8 cellular contexts compared by ENCODE assay signal in genomic region chr10:87083576-87084290, GRCh38. TPM values are rescaled to one million over a fixed set of nuclear protein-coding genes. Genes with fewer than 3 reads are reported as not detected.
DNase-seq lines count a peak whose midpoint lies in the region; ATAC-seq and TF ChIP-seq lines count a peak whose summit lies in the region.
"Not testable (repeated sequence)": the region's sequence is repeated elsewhere in the genome, so short reads cannot be mapped to it uniquely, and the experiment has no call there.

No MANE protein-coding gene starts in this region.

- not testable (repeated sequence) for H3K27me3 Mint-ChIP-seq in CD4-positive, alpha-beta T cell; memory B cell

- peak; percentile 81 for ATAC-seq in CD4-positive, alpha-beta T cell (ENCODE audit: poor library complexity)
- ATAC-seq in GM21723 (IDR thresholded peaks at IDR 0.05; ENCODE audit: unreplicated experiment) (peak; percentile 20), HG03460 (IDR thresholded peaks at IDR 0.05; ENCODE audit: unreplicated experiment) (peak; percentile 55), memory B cell (ENCODE audit: low read depth) (peak; percentile 86)
- peak; percentile 77 for ATAC-seq in stimulated activated effector memory CD8-positive, alpha-beta T cell treated with anti-CD3 and anti-CD28 coated beads, Interleukin-12 subunit alpha, Interleukin-12 subunit beta, amount 100 ng/mL, for 72 hours

- H3K36me3 ChIP-seq in esophagus squamous epithelium = peaks cover 0 to 11% (median 0%) of the 10 kb centered on the region in 3 donors

- not testable (repeated sequence) for H3K9me3 Mint-ChIP-seq in CD4-positive, alpha-beta T cell; memory B cell; stimulated activated effector memory CD8-positive, alpha-beta T cell treated with anti-CD3 and anti-CD28 coated beads, Interleukin-12 subunit alpha, Interleukin-12 subunit beta, amount 100 ng/mL, for 72 hours

- not testable (repeated sequence) for TF ChIP-seq POLR2A in esophagus squamous epithelium (IDR thresholded peaks at IDR 0.05)

- TF ChIP-seq CTCF in CD4-positive, alpha-beta T cell (IDR thresholded peaks at IDR 0.05); astrocyte of the cerebellum (IDR thresholded peaks at IDR 0.05; ENCODE audit: low read depth, low read length, missing control alignments); esophagus squamous epithelium (IDR thresholded peaks at IDR 0.05): not testable (repeated sequence)

- DNase-seq in CD4-positive, alpha-beta T cell = peak in 3 of 10 experiments; percentile 8 to 14 (median 10)
- DNase-seq in T-helper 9 cell = peak; percentile 21
- peak; percentile 56 for DNase-seq in astrocyte of the cerebellum (ENCODE audit: low read depth)
- not testable (repeated sequence) for DNase-seq in esophagus squamous epithelium (lab: John Stamatoyannopoulos, UW); memory B cell (ENCODE audit: low spot score in 2 of 2); stimulated activated effector memory CD8-positive, alpha-beta T cell treated with anti-CD3 and anti-CD28 coated beads, Interleukin-12 subunit alpha, Interleukin-12 subunit beta, amount 100 ng/mL, for 72 hours (ENCODE audit: low spot score in 2 of 2)

- H3K4me1 ChIP-seq in esophagus squamous epithelium = peaks cover 20 to 57% (median 24%) of the 10 kb centered on the region in 3 donors

- WGBS in esophagus squamous epithelium, 2 donors = 20 to 32% methylated on average over 4 to 5 of the region's 5 CpGs

- in situ Hi-C loops in astrocyte of the cerebellum (cut with HindIII; ENCODE audit: low sequenced_read_pairs) = not testable (repeated sequence)

- H3K27me3 ChIP-seq in CD4-positive, alpha-beta T cell (ENCODE audit: control insufficient read depth, insufficient read depth, low read length); esophagus squamous epithelium: not testable (repeated sequence)

- not testable (repeated sequence) for H3K9me3 ChIP-seq in CD4-positive, alpha-beta T cell (ENCODE audit: control insufficient read depth, low read length); esophagus squamous epithelium

- POLR2A ChIA-PET in CD4-positive, alpha-beta T cell (lab: Charles Lee) = interaction anchor here (0.7 to 2.3 kb wide), 2 partner anchors 9 to 11 kb away, joined by 3 to 8 read pairs; partner anchors contain the start of genes GLUD1 and SHLD2

- not testable (repeated sequence) for H3K27ac ChIP-seq in CD4-positive, alpha-beta T cell (ENCODE audit: low read depth, low read length)
- H3K27ac ChIP-seq in esophagus squamous epithelium = peak overlapping the region; percentile 66 to 89 (median 85)

- peak overlapping the region; percentile 87 for H3K27ac Mint-ChIP-seq in CD4-positive, alpha-beta T cell
- peak overlapping the region; percentile 92 for H3K27ac Mint-ChIP-seq in memory B cell
- peak overlapping the region; percentile 99 for H3K27ac Mint-ChIP-seq in stimulated activated effector memory CD8-positive, alpha-beta T cell treated with anti-CD3 and anti-CD28 coated beads, Interleukin-12 subunit alpha, Interleukin-12 subunit beta, amount 100 ng/mL, for 72 hours

- H3K4me1 Mint-ChIP-seq in CD4-positive, alpha-beta T cell (ENCODE audit: low read depth) = peaks cover 66% of the 10 kb centered on the region
- H3K4me1 Mint-ChIP-seq in memory B cell = peaks cover 24% of the 10 kb centered on the region
- H3K4me1 Mint-ChIP-seq in stimulated activated effector memory CD8-positive, alpha-beta T cell treated with anti-CD3 and anti-CD28 coated beads, Interleukin-12 subunit alpha, Interleukin-12 subunit beta, amount 100 ng/mL, for 72 hours = peaks cover 55% of the 10 kb centered on the region

- not testable (repeated sequence) for H3K4me3 ChIP-seq in astrocyte of the cerebellum (ENCODE audit: low read depth, low read length); esophagus squamous epithelium

- peak overlapping the region; percentile 31 for H3K4me3 Mint-ChIP-seq in CD4-positive, alpha-beta T cell
- not testable (repeated sequence) for H3K4me3 Mint-ChIP-seq in memory B cell
- peak overlapping the region; percentile 63 for H3K4me3 Mint-ChIP-seq in stimulated activated effector memory CD8-positive, alpha-beta T cell treated with anti-CD3 and anti-CD28 coated beads, Interleukin-12 subunit alpha, Interleukin-12 subunit beta, amount 100 ng/mL, for 72 hours

- CTCF ChIA-PET in CD4-positive, alpha-beta T cell (lab: Charles Lee) = interaction anchor here (0.9 to 2.0 kb wide), 3 partner anchors 9 to 144 kb away, joined by 3 to 8 read pairs (median 7); partner anchors contain the start of gene SHLD2

- H3K36me3 Mint-ChIP-seq in CD4-positive, alpha-beta T cell (ENCODE audit: low read depth) = peaks cover 32% of the 10 kb centered on the region
- H3K36me3 Mint-ChIP-seq in memory B cell = peaks cover 18% of the 10 kb centered on the region
- peaks cover 76% of the 10 kb centered on the region for H3K36me3 Mint-ChIP-seq in stimulated activated effector memory CD8-positive, alpha-beta T cell treated with anti-CD3 and anti-CD28 coated beads, Interleukin-12 subunit alpha, Interleukin-12 subunit beta, amount 100 ng/mL, for 72 hours

- intact Hi-C loops in CD4-positive, alpha-beta T cell (cut with DNase I, micrococcal nuclease) = loop anchor here in 1 of 2 experiments (1.0 kb wide), 1 partner anchor 112 kb away; no protein-coding TSS in a partner anchor
- intact Hi-C loops in esophagus squamous epithelium (cut with DNase I) = not testable (repeated sequence)

RNA-seq across cellular contexts. Expression of gene GLUD1, which starts 10.9 kb away (rescaled TPM):
- 10 to 100 TPM; 81.0 to 82.4 TPM for total RNA-seq in CD4-positive, alpha-beta T cell
- total RNA-seq in esophagus squamous epithelium = 100 to 1,000 TPM; 114 to 204 (median 130) TPM

RNA-seq across cellular contexts. Expression of gene SHLD2, which starts 11.3 kb away (rescaled TPM):
- total RNA-seq in CD4-positive, alpha-beta T cell = 10 to 100 TPM; 20.6 to 23.0 TPM
- 10 to 100 TPM; 12.7 to 31.7 (median 21.5) TPM for total RNA-seq in esophagus squamous epithelium

Comparison
In these comparisons a context has a peak if more than half of its experiments do, and no peak if none do; other contexts are left out.
1. ATAC-seq: peak in every context shown above with its lines; median percentile 86 in memory B cell; 81 in CD4-positive, alpha-beta T cell; 77 in stimulated activated effector memory CD8-positive, alpha-beta T cell treated with anti-CD3 and anti-CD28 coated beads, Interleukin-12 subunit alpha, Interleukin-12 subunit beta, amount 100 ng/mL, for 72 hours; 55 in HG03460; 20 in GM21723.